32 cellular contexts compared by ENCODE assay signal in the genomic region with DNA sequence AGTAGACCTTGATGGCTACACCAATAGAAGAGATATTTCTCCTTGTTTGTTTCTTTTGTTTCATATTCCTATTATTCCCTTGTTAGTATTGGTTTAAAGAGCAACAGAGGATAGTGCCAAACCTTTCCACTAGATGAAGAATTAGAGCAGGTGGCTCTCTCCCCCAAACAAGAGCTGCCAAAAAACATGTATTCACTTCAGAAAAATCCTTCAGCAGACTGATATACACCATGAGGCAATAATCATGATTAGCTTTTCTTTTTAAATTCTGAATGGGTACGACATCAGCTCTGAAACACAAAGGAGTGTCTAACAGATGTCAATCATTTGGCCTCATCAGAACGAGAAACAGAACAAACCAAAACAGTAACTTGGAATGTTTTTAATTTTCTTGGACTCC.
"Had no signal": no experiment of that assay in that cellular context is flagged by ENCODE, and none has a peak within 500 bp of the region (broad histone marks: within the 10 kb centered on the region; RNA-seq: fewer than 3 reads in every experiment).

No MANE protein-coding gene starts in this region.

- DNase-seq: activated B cell treated with CpG ODN at 0.5 μM for 24 hours; activated CD4-positive, alpha-beta memory T cell treated with anti-CD3 and anti-CD28 coated beads for 36 hours; activated CD4-positive, alpha-beta T cell treated with anti-CD3 and anti-CD28 coated beads for 4 hours; activated CD4-positive, alpha-beta T cell treated with anti-CD3 and anti-CD28 coated beads, Interleukin-2, amount 50 U/mL, for 1 hour; activated CD4-positive, CD25-positive, alpha-beta regulatory T cell treated with anti-CD3 and anti-CD28 coated beads, Interleukin-2, amount 50 U/mL, for 72 hours; activated CD8-positive, alpha-beta memory T cell treated with anti-CD3 and anti-CD28 coated beads, Interleukin-2, amount 50 U/mL, for 4 hours; activated effector memory CD4-positive, alpha-beta T cell treated with Interleukin-2 at 50 U/mL for 16 hours; activated naive CD4-positive, alpha-beta T cell treated with anti-CD3 and anti-CD28 coated beads, Interleukin-2, amount 10 ng/mL, durations not matched to agents 7 days and 5 days; activated naive CD8-positive, alpha-beta T cell treated with anti-CD3 and anti-CD28 coated beads for 36 hours; activated T-cell treated with anti-CD3 and anti-CD28 coated beads for 4 hours; activated T-cell treated with anti-CD3 and anti-CD28 coated beads, Interleukin-2, amount 50 U/mL, for 4 hours; amniotic stem cell; aorta; brain microvascular endothelial cell; central memory CD4-positive, alpha-beta T cell; Karpas-422; KBM-7; MM.1S; MV-4-11; NCI-H1092; NCI-H1436 treated with DMSO at 0.1 percent for 48 hours; NCI-H1694 treated with DMSO at 0.1 percent for 48 hours; NCI-H2029; NCI-H524; NCI-H69; OCI-M1; Right ventricle myocardium superior; SW 1271; T-helper 1 cell; T-helper 2 cell; T-helper 9 cell had no signal

- H3K4me1 Mint-ChIP-seq: activated B cell treated with CpG ODN at 0.5 μM for 24 hours had no signal

- H3K27me3 Mint-ChIP-seq: activated B cell treated with CpG ODN at 0.5 μM for 24 hours; activated CD4-positive, alpha-beta memory T cell treated with anti-CD3 and anti-CD28 coated beads for 36 hours had no signal

- H3K36me3 Mint-ChIP-seq: activated CD4-positive, alpha-beta memory T cell treated with anti-CD3 and anti-CD28 coated beads for 36 hours; activated naive CD4-positive, alpha-beta T cell treated with anti-CD3 and anti-CD28 coated beads, Interleukin-2, amount 10 ng/mL, durations not matched to agents 7 days and 5 days; activated naive CD8-positive, alpha-beta T cell treated with anti-CD3 and anti-CD28 coated beads for 36 hours had no signal

- H3K36me3 ChIP-seq: brain microvascular endothelial cell had no signal

- H3K9me3 Mint-ChIP-seq: activated naive CD4-positive, alpha-beta T cell treated with anti-CD3 and anti-CD28 coated beads, Interleukin-2, amount 10 ng/mL, durations not matched to agents 7 days and 5 days; activated T-helper 1 cell treated with anti-CD3 and anti-CD28 coated beads, Interleukin-12 subunit alpha, Interleukin-12 subunit beta, Interleukin-2, Interleukin-4 antibody, amounts not matched to agents 30 ng/mL and 10 ng/mL and 1 ng/mL, durations not matched to agents 14 hours and 24 hours and 36 hours had no signal

- H3K4me3 Mint-ChIP-seq: activated B cell treated with CpG ODN at 0.5 μM for 24 hours; activated CD4-positive, alpha-beta memory T cell treated with anti-CD3 and anti-CD28 coated beads for 36 hours; activated naive CD4-positive, alpha-beta T cell treated with anti-CD3 and anti-CD28 coated beads, Interleukin-2, amount 10 ng/mL, durations not matched to agents 7 days and 5 days; activated naive CD8-positive, alpha-beta T cell treated with anti-CD3 and anti-CD28 coated beads for 36 hours; activated T-cell treated with anti-CD3 and anti-CD28 coated beads, Interleukin-2, amount 50 U/mL, for 4 hours; activated T-helper 1 cell treated with anti-CD3 and anti-CD28 coated beads, Interleukin-12 subunit alpha, Interleukin-12 subunit beta, Interleukin-2, Interleukin-4 antibody, amounts not matched to agents 30 ng/mL and 10 ng/mL and 1 ng/mL, durations not matched to agents 14 hours and 24 hours and 36 hours had no signal

- H3K27ac Mint-ChIP-seq: activated B cell treated with CpG ODN at 0.5 μM for 24 hours; activated CD4-positive, alpha-beta memory T cell treated with anti-CD3 and anti-CD28 coated beads for 36 hours; activated naive CD4-positive, alpha-beta T cell treated with anti-CD3 and anti-CD28 coated beads, Interleukin-2, amount 10 ng/mL, durations not matched to agents 7 days and 5 days; activated naive CD8-positive, alpha-beta T cell treated with anti-CD3 and anti-CD28 coated beads for 36 hours; activated T-helper 1 cell treated with anti-CD3 and anti-CD28 coated beads, Interleukin-12 subunit alpha, Interleukin-12 subunit beta, Interleukin-2, Interleukin-4 antibody, amounts not matched to agents 30 ng/mL and 10 ng/mL and 1 ng/mL, durations not matched to agents 14 hours and 24 hours and 36 hours had no signal

- H3K27me3 ChIP-seq: brain microvascular endothelial cell had no signal

- ATAC-seq: activated T-cell treated with anti-CD3 and anti-CD28 coated beads, Interleukin-2, amount 50 U/mL, for 4 hours had no signal
